ENCODE assay signal across 23 cellular contexts in the genomic region with DNA sequence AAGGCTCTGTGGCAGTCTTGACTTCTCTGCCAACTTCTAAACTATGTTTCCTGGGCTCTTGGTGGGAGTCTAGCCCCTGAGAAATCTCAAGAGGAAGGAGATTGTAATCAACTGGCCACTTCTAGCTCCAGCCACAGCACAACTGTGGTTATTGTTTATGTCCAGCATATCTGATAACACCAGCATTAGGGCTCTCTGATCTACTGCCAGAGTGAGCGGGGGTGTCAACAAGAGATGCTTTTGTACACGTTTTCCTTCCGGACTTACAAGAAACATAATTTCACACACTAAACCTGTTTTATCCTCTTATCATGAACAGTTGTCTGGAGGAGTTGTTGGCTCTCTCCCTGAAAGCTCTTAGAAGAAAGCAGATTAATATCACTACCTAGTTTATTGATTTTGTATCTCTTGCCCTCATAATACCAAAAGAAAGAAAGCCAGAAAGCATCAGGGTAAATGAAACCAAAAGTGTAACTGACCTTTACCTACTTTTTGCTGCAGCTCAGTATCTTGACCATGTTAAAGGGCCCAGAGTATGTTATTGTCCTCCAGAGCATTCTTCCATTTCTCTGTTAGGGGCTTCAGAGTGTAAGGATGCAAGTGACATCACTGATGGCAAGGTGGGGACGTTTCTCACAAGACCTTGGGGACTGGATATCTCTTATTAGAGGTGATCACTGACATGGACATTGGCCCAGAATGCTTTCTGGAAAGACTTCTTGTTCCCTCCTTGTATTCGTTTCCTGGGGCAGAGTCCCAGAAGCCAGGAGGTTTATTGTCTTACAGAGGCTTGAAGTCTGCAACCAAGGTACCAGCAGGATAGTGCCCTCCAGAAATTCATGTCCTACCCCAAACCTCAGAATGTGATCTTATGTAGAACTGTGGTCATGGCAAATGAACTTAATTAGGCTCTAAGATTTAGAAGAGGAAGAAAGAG. TPM values are rescaled to one million over a fixed set of nuclear protein-coding genes. Genes with fewer than 3 reads are reported as not detected.
DNase-seq lines count a peak whose midpoint lies in the region; ATAC-seq, FAIRE-seq and TF ChIP-seq lines count a peak whose summit lies in the region.
"Had no signal": no experiment of that assay in that cellular context is flagged by ENCODE, and none has a peak within 500 bp of the region (broad histone marks: within the 10 kb centered on the region; RNA-seq: fewer than 3 reads in every experiment).

No MANE protein-coding gene starts in this region.

- CTCF ChIA-PET in HCT116 (lab: Charles Lee) = no interaction called here

- H3K27ac ChIP-seq in HCT116 (ENCODE audit: low read depth, low read length) (no peak overlapping the region), parathyroid adenoma (peak overlapping the region; percentile 51), uterus (no peak overlapping the region)
- H3K27ac ChIP-seq: adrenal gland, esophagus muscularis mucosa, left ventricle myocardium inferior, thyroid gland had no signal

- H3K4me3 ChIP-seq in HCT116 (replicated peaks in 1 of 2; ENCODE audit: low read depth in 1 of 2, low read length in 2 of 2) = no peak overlapping the region
- no peak overlapping the region for H3K4me3 ChIP-seq in choroid plexus epithelial cell (ENCODE audit: low read depth, low read length)
- H3K4me3 ChIP-seq in parathyroid adenoma (ENCODE audit: low read depth, low read length) = no peak overlapping the region
- H3K4me3 ChIP-seq in uterus = no peak overlapping the region
- H3K4me3 ChIP-seq: adrenal gland, esophagus muscularis mucosa, left ventricle myocardium inferior, thyroid gland had no signal

- FAIRE-seq in frontal cortex (lab: Jason Lieb, UNC) = no peak
- FAIRE-seq: H1, TTC549 had no signal

- no peak for DNase-seq in HCT116 (ENCODE audit: low read depth, low spot score)
- peak; percentile 26 for DNase-seq in choroid plexus epithelial cell (ENCODE audit: low read depth)
- no peak for DNase-seq in uterus
- no peak for DNase-seq in frontal cortex (ENCODE audit: low spot score in 2 of 2)
- no peak for DNase-seq in iPS-NIHi11 (ENCODE audit: low spot score)
- DNase-seq: activated CD4-positive, alpha-beta T cell treated with anti-CD3 and anti-CD28 coated beads, Interleukin-2, amount 10 ng/mL, durations not matched to agents 7 days and 5 days; activated effector memory CD4-positive, alpha-beta T cell treated with Interleukin-2 at 50 U/mL for 16 hours; adrenal gland; left ventricle myocardium inferior; NCI-H1436 treated with DMSO at 0.1 percent for 48 hours; NCI-H2171 treated with DMSO at 0.1 percent for 48 hours; NCI-H748 treated with DMSO at 0.1 percent for 48 hours; nucleus accumbens; right cardiac atrium; RPMI8226; thyroid gland had no signal

- no peaks in the 10 kb centered on the region for H4K20me1 ChIP-seq in HCT116 (ENCODE audit: insufficient read depth)

- H3K36me3 ChIP-seq in HCT116 (ENCODE audit: control insufficient read depth in 1 of 2, insufficient read depth in 2 of 2, low read length in 2 of 2) (no peaks in the 10 kb centered on the region), parathyroid adenoma (ENCODE audit: control insufficient read depth, insufficient read depth, low read length) (no peaks in the 10 kb centered on the region), uterus (no peaks in the 10 kb centered on the region)
- H3K36me3 ChIP-seq: adrenal gland, esophagus muscularis mucosa, left ventricle myocardium inferior, thyroid gland had no signal

- no peak for TF ChIP-seq RAD21 in HCT116 (IDR thresholded peaks at IDR 0.05; ENCODE audit: low read depth)

- RAD21 ChIA-PET in HCT116 (lab: Charles Lee; ENCODE audit: low non-redundant PET in 1 of 2, low total read pairs in 2 of 2, uncharacterized antibody in 2 of 2, unreplicated experiment in 2 of 2) = no interaction called here

- H3K4me2 ChIP-seq in HCT116 (ENCODE audit: low read length) (0 out of 2 replicates have a peak overlapping the region, but pooled peaks have one; percentile 8), parathyroid adenoma (ENCODE audit: low read length) (peak overlapping the region; percentile 41)

- TF ChIP-seq CTCF in HCT116 (IDR thresholded peaks at IDR 0.05 in 2 of 3, conservative IDR thresholded peaks at IDR 0.05 in 1 of 3; ENCODE audit: borderline replicate concordance in 1 of 3, insufficient read depth in 1 of 3, low read depth in 2 of 3, low read length in 2 of 3) (no peak), choroid plexus epithelial cell (conservative IDR thresholded peaks at IDR 0.05; ENCODE audit: low read depth, low read length) (no peak), parathyroid adenoma (IDR thresholded peaks at IDR 0.05) (no peak), uterus (IDR thresholded peaks at IDR 0.05) (no peak)

- H3K9me2 ChIP-seq in HCT116 (ENCODE audit: insufficient read depth) = no peaks in the 10 kb centered on the region

- POLR2A ChIA-PET in HCT116 (lab: Charles Lee) = no interaction called here

- H3K9ac ChIP-seq in HCT116 (ENCODE audit: low read length) = no peak overlapping the region
- no peak overlapping the region for H3K9ac ChIP-seq in parathyroid adenoma

- no TSS peak for BruUV-seq in HCT116 (replicated peaks; lab: Mats Ljungman, UMichigan)

- TF ChIP-seq POLR2A in HCT116 (IDR thresholded peaks at IDR 0.05; ENCODE audit: borderline replicate concordance, extremely low read depth, insufficient read depth, insufficient read length) = no peak
- TF ChIP-seq POLR2A in uterus (IDR thresholded peaks at IDR 0.05) = no peak

- ATAC-seq in HCT116 = no peak
- ATAC-seq: right cardiac atrium had no signal

- H3K9me3 ChIP-seq in HCT116 (ENCODE audit: control insufficient read depth in 1 of 2, insufficient read depth in 1 of 2, low read depth in 1 of 2, low read length in 2 of 2) (no peaks in the 10 kb centered on the region), parathyroid adenoma (ENCODE audit: control insufficient read depth, low read length) (no peaks in the 10 kb centered on the region), uterus (no peaks in the 10 kb centered on the region)
- H3K9me3 ChIP-seq: adrenal gland, esophagus muscularis mucosa, left ventricle myocardium inferior, thyroid gland had no signal

- H3K79me2 ChIP-seq in HCT116 (ENCODE audit: insufficient read depth, low read length) (no peaks in the 10 kb centered on the region), parathyroid adenoma (no peaks in the 10 kb centered on the region)

- H3K4me1 ChIP-seq in HCT116 (ENCODE audit: control insufficient read depth in 1 of 2, insufficient read depth in 2 of 2, low read length in 2 of 2) (peaks cover 28 to 36% of the 10 kb centered on the region in 2 experiments; a peak in 3 of 4 replicates), parathyroid adenoma (peaks cover 11% of the 10 kb centered on the region), uterus (no peaks in the 10 kb centered on the region)
- H3K4me1 ChIP-seq: adrenal gland, esophagus muscularis mucosa, left ventricle myocardium inferior, thyroid gland had no signal

- H2AFZ ChIP-seq in HCT116 (ENCODE audit: low read depth, low read length, poor library complexity, severe bottlenecking) = peak overlapping the region; percentile 13
- no peak overlapping the region for H2AFZ ChIP-seq in parathyroid adenoma

- intact Hi-C loops in HCT116 (cut with micrococcal nuclease) (no loop called here), uterus (cut with DNase I; ENCODE audit: low total_unique reads) (no loop called here)

- H3K27me3 ChIP-seq in HCT116 (ENCODE audit: insufficient read depth, low read length) (no peaks in the 10 kb centered on the region), parathyroid adenoma (ENCODE audit: control insufficient read depth, insufficient read depth, low read length) (no peaks in the 10 kb centered on the region), uterus (no peaks in the 10 kb centered on the region)
- H3K27me3 ChIP-seq: adrenal gland, esophagus muscularis mucosa, thyroid gland had no signal

TF ChIP-seq in HCT116, 20 proteins besides CTCF, POLR2A, EP300 and RAD21 (continues in another document):
- TF ChIP-seq SRF (IDR thresholded peaks at IDR 0.05; ENCODE audit: low read depth) = no peak
- no peak for TF ChIP-seq SP1 (IDR thresholded peaks at IDR 0.05; ENCODE audit: low read depth)
- no peak for TF ChIP-seq ZFX (IDR thresholded peaks at IDR 0.05)
- TF ChIP-seq YY1 (IDR thresholded peaks at IDR 0.05; ENCODE audit: extremely low read depth, insufficient replicate concordance, low read depth, low read length) = no peak
- TF ChIP-seq EGR1 (IDR thresholded peaks at IDR 0.05; ENCODE audit: low read depth) = no peak

RNA-seq across cellular contexts. Expression of a gene that starts 9.6 kb away (rescaled TPM):
- 0.12 TPM for total RNA-seq in HCT116 (2021; ENCODE audit: unreplicated experiment)
- polyA plus RNA-seq in HCT116 (2012) = 0.03 TPM in 1 of 2 replicates, not detected in the other
- polyA plus RNA-seq in PFSK-1 (2012; ENCODE audit: insufficient read length, low read depth) = not detected
- total RNA-seq in uterus = under 1 TPM in 2 of 4 donors, not detected in 2; 0.21 to 0.27 TPM
- not detected for total RNA-seq in frontal cortex
- total RNA-seq: activated CD4-positive, alpha-beta T cell treated with anti-CD3 and anti-CD28 coated beads, Interleukin-2, amount 10 ng/mL, durations not matched to agents 7 days and 5 days; cardiac septum; H1; thyroid gland had no signal
- polyA plus RNA-seq: H1 had no signal

RNA-seq across cellular contexts. Expression of a gene that starts 40.0 kb away (rescaled TPM):
- total RNA-seq in HCT116 (2021; ENCODE audit: unreplicated experiment) (7.7 TPM), uterus (10 to 100 TPM in 1 of 4 donors, 1 to 10 TPM in 3; 1.3 to 24.4 (median 4.8) TPM), frontal cortex (0.82 TPM)
- 7.7 and 8.9 TPM in 2 replicates for polyA plus RNA-seq in HCT116 (2012)
- 13.1 TPM for polyA plus RNA-seq in PFSK-1 (2012; ENCODE audit: insufficient read length, low read depth)
- total RNA-seq: activated CD4-positive, alpha-beta T cell treated with anti-CD3 and anti-CD28 coated beads, Interleukin-2, amount 10 ng/mL, durations not matched to agents 7 days and 5 days had no signal

RNA-seq across cellular contexts. Expression of a gene that starts 44.9 kb away (rescaled TPM):
- not detected for total RNA-seq in HCT116 (2021; ENCODE audit: unreplicated experiment)
- polyA plus RNA-seq in HCT116 (2012) = 0.11 and 0.16 TPM in 2 replicates
- not detected for polyA plus RNA-seq in PFSK-1 (2012; ENCODE audit: insufficient read length, low read depth)
- total RNA-seq in uterus = not detected
- not detected for total RNA-seq in frontal cortex
- total RNA-seq: activated CD4-positive, alpha-beta T cell treated with anti-CD3 and anti-CD28 coated beads, Interleukin-2, amount 10 ng/mL, durations not matched to agents 7 days and 5 days; adrenal gland; cardiac septum; esophagus muscularis mucosa; H1; left ventricle myocardium inferior; mucosa of gallbladder; right cardiac atrium; thyroid gland had no signal
- polyA plus RNA-seq: adrenal gland, H1, right cardiac atrium had no signal
